ENCODE assay signal across 31 cellular contexts in genomic region chr20:46723039-46723438, GRCh38. TPM values are rescaled to one million over a fixed set of nuclear protein-coding genes. Genes with fewer than 3 reads are reported as not detected.
"Had no signal": no experiment of that assay in that cellular context is flagged by ENCODE, and none has a peak within 500 bp of the region (broad histone marks: within the 10 kb centered on the region; RNA-seq: fewer than 3 reads in every experiment).

No MANE protein-coding gene starts in this region.

- H3K27me3 ChIP-seq: ascending aorta, cardiac muscle cell had no signal

- H3K4me3 ChIP-seq: ascending aorta, cardiac muscle cell had no signal

- H3K36me3 ChIP-seq: cardiac muscle cell had no signal

- H3K27ac ChIP-seq: ascending aorta, cardiac muscle cell, VCaP had no signal

- H3K4me1 ChIP-seq: ascending aorta had no signal

- DNase-seq: activated B cell treated with CpG ODN at 0.5 μM for 24 hours; activated CD4-positive, alpha-beta memory T cell treated with anti-CD3 and anti-CD28 coated beads, Interleukin-2, amount 10 ng/mL, durations not matched to agents 7 days and 5 days; activated CD4-positive, alpha-beta T cell treated with anti-CD3 and anti-CD28 coated beads for 4 hours; activated CD4-positive, alpha-beta T cell treated with anti-CD3 and anti-CD28 coated beads, Interleukin-2, amount 10 ng/mL, durations not matched to agents 24 days and 14 days; activated CD4-positive, alpha-beta T cell treated with anti-CD3 and anti-CD28 coated beads, Interleukin-2, amount 50 U/mL, for 48 hours; activated CD4-positive, CD25-positive, alpha-beta regulatory T cell treated with anti-CD3 and anti-CD28 coated beads, Interleukin-2, amount 50 U/mL, for 72 hours; activated CD8-positive, alpha-beta memory T cell treated with anti-CD3 and anti-CD28 coated beads for 24 hours; activated CD8-positive, alpha-beta memory T cell treated with anti-CD3 and anti-CD28 coated beads, Interleukin-2, amount 10 ng/mL, durations not matched to agents 7 days and 5 days; activated CD8-positive, alpha-beta memory T cell treated with anti-CD3 and anti-CD28 coated beads, Interleukin-2, amount 50 U/mL, for 48 hours; activated CD8-positive, alpha-beta T cell treated with anti-CD3 and anti-CD28 coated beads, Interleukin-2, amount 10 ng/mL, durations not matched to agents 7 days and 5 days; activated effector memory CD4-positive, alpha-beta T cell treated with Interleukin-2 at 50 U/mL for 16 hours; activated gamma-delta T cell; activated naive CD4-positive, alpha-beta T cell treated with anti-CD3 and anti-CD28 coated beads, Interleukin-2, amount 10 ng/mL, durations not matched to agents 7 days and 5 days; activated naive CD4-positive, alpha-beta T cell treated with Interleukin-2 at 50 U/mL for 16 hours; activated naive CD8-positive, alpha-beta T cell treated with anti-CD3 and anti-CD28 coated beads, Interleukin-2, amount 10 ng/mL, durations not matched to agents 7 days and 5 days; activated naive CD8-positive, alpha-beta T cell treated with anti-CD3 and anti-CD28 coated beads, Interleukin-2, amount 50 U/mL, for 24 hours; activated T-cell treated with anti-CD3 and anti-CD28 coated beads, Interleukin-2, amount 50 U/mL, for 24 hours; activated T-cell treated with anti-CD3 and anti-CD28 coated beads, Interleukin-2, amount 50 U/mL, for 48 hours; amygdala; anterior cingulate cortex; caudate nucleus; cerebellar nuclear complex; T-helper 1 cell; T-helper 2 cell; T-helper 9 cell had no signal

- FAIRE-seq: bronchial epithelial cell, TTC549 had no signal

RNA-seq across cellular contexts. Expression of gene SLC2A10, which starts 13.6 kb away (rescaled TPM):
- total RNA-seq: activated B cell treated with CpG ODN at 0.5 μM for 24 hours; activated CD4-positive, alpha-beta memory T cell treated with anti-CD3 and anti-CD28 coated beads, Interleukin-2, amount 10 ng/mL, durations not matched to agents 7 days and 5 days; activated CD4-positive, alpha-beta T cell treated with anti-CD3 and anti-CD28 coated beads, Interleukin-2, amount 10 ng/mL, durations not matched to agents 24 days and 14 days; activated CD8-positive, alpha-beta memory T cell treated with anti-CD3 and anti-CD28 coated beads, Interleukin-2, amount 10 ng/mL, durations not matched to agents 7 days and 5 days; activated CD8-positive, alpha-beta T cell treated with anti-CD3 and anti-CD28 coated beads, Interleukin-2, amount 10 ng/mL, durations not matched to agents 7 days and 5 days; activated naive CD8-positive, alpha-beta T cell treated with anti-CD3 and anti-CD28 coated beads, Interleukin-2, amount 10 ng/mL, durations not matched to agents 7 days and 5 days; activated T-helper 2 cell treated with anti-CD3 and anti-CD28 coated beads, Interferon-gamma antibody, Interleukin-2, Interleukin-4, amounts not matched to agents 10 μg/mL and 5 μg/mL and 100 μg/mL, durations not matched to agents 14 hours and 24 hours and 36 hours had no signal
